ENCODE assay signal across 7 cellular contexts in the genomic region with DNA sequence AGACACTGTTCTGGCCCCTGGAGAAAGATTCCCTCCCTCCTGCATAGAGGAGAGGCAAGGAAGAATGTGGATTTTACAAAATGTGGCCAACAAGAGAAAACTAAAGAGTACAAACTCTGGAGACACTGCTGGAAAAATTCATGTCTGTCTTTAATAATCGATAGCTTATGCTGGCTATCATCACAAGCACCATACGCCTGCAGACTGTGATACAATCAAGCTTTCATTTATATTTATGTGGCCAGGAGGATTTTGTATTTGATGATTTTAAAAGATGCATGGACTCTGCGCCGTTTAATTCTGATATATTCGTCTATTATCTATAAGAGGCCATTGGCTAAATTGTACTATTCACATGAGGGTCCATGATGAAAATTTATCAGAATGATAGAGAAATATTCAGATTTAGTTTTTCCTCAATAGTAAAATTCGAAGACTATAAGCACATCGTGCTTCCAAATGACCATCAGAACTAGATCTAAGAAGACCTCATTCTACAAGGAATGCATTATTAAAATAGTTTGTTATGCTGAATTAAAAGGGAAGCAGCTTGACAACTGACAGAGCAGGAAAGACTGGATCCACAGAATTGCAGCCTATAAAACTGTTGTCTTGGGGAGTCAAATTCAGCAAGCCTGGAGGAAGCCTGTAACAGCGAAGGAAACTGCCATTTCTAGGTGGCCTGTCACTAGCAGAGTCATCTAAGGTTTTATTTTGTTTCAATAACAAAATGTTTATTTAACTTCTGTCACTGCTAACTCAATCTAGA.
"Had no signal": no experiment of that assay in that cellular context is flagged by ENCODE, and none has a peak within 500 bp of the region (broad histone marks: within the 10 kb centered on the region; RNA-seq: fewer than 3 reads in every experiment).

No MANE protein-coding gene starts in this region.

- H3K36me3 ChIP-seq: HAP-1 had no signal

- H3K9me3 Mint-ChIP-seq: HFFc6 had no signal

- H3K27ac Mint-ChIP-seq: HFFc6 had no signal

- H3K9ac ChIP-seq: GM23248 had no signal

- H3K9me3 ChIP-seq: HAP-1 had no signal

- H3K4me3 ChIP-seq: GM23248, HAP-1 had no signal

- H2AFZ ChIP-seq: GM23248 had no signal

- H3K27ac ChIP-seq: GM23248 had no signal

- H3K4me3 Mint-ChIP-seq: HFFc6 had no signal

- ATAC-seq: HCT116 had no signal

- DNase-seq: GM23248, GOT3, H7, HFFc6, IMR-90 had no signal
